ENCODE assay signal across 7 cellular contexts in the genomic region with DNA sequence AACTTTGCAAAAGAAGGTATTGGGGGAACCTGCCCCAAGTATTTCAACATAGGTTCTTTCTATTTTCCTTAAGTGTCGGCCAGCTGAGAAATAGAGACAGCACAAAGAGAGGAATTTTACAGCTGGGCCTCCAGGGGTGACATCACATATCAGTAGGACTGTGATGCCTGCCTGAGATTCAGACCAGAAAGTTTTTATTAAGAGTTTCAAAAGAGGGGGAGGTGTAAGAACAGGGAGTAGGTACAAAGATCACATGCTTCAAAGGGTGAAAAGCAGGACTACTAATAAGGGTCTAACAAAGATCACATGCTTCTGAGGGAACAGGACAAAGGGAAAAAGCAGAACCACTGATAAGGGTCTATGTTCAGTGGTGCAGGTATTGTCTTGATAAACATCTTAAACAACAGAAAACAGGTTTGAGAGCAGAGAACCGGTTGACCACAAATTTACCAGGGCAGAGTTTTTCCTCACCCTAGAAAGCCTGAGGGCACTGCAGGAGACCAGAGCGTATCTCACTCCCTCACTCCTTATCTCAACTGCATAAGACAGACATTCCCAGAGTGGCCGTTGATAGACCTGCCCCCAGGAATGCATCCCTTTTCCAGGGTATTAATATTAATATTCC. TPM values are rescaled to one million over a fixed set of nuclear protein-coding genes. Genes with fewer than 3 reads are reported as not detected.
A peak's percentile ranks its signal among the peaks of the same experiment; 100 is the strongest.
DNase-seq lines count a peak whose midpoint lies in the region; ATAC-seq, FAIRE-seq and TF ChIP-seq lines count a peak whose summit lies in the region.
"Not testable (repeated sequence)": the region's sequence is repeated elsewhere in the genome, so short reads cannot be mapped to it uniquely, and the experiment has no call there.

No MANE protein-coding gene starts in this region.

- H3K9me3 ChIP-seq in HepG2 (ENCODE audit: low read length): not testable (repeated sequence)

- peaks cover 48% of the 10 kb centered on the region for H3K79me2 ChIP-seq in HepG2 (ENCODE audit: insufficient read depth, low read length)

- TF ChIP-seq EP300 in HepG2 (IDR thresholded peaks at IDR 0.05; ENCODE audit: low read depth in 2 of 2, low read length in 2 of 2): 0 out of 4 replicates have a peak, but pooled peaks of 1 of the 2 experiments have one; percentile 31
- TF ChIP-seq EP300 in HepG2 (CRISPR knock-in tag; IDR thresholded peaks at IDR 0.05; ENCODE audit: borderline replicate concordance): not testable (repeated sequence)

- H3K4me3 Mint-ChIP-seq in activated CD4-positive, alpha-beta T cell treated with anti-CD3 and anti-CD28 coated beads, Interleukin-2, amount 10 ng/mL, durations not matched to agents 7 days and 5 days; nephron; progenitor cell of endocrine pancreas (ENCODE audit: low read depth): not testable (repeated sequence)

- not testable (repeated sequence) for H3K27me3 Mint-ChIP-seq in activated CD4-positive, alpha-beta T cell treated with anti-CD3 and anti-CD28 coated beads, Interleukin-2, amount 10 ng/mL, durations not matched to agents 7 days and 5 days; nephron (ENCODE audit: low read depth); progenitor cell of endocrine pancreas

- not testable (repeated sequence) for H3K36me3 ChIP-seq in HepG2 (replicated peaks in 1 of 2; ENCODE audit: control insufficient read depth in 1 of 2, insufficient read depth in 2 of 2, low read length in 2 of 2)

- not testable (repeated sequence) for H3K4me3 ChIP-seq in HepG2 (replicated peaks in 1 of 3; ENCODE audit: insufficient read depth in 1 of 3, low read depth in 2 of 3, low read length in 3 of 3)

- not testable (repeated sequence) for ATAC-seq in HepG2

- H3K36me3 Mint-ChIP-seq in activated CD4-positive, alpha-beta T cell treated with anti-CD3 and anti-CD28 coated beads, Interleukin-2, amount 10 ng/mL, durations not matched to agents 7 days and 5 days (ENCODE audit: low read depth): not testable (repeated sequence)
- H3K36me3 Mint-ChIP-seq in nephron (ENCODE audit: low read depth) (peaks cover 68% of the 10 kb centered on the region), progenitor cell of endocrine pancreas (ENCODE audit: insufficient read depth) (peaks cover 25% of the 10 kb centered on the region)

- peak; percentile 72 for DNase-seq in ELF-1 (ENCODE audit: low read depth, low spot score)
- DNase-seq in KBM-7: peak; percentile 20
- peak; percentile 33 for DNase-seq in OCI-M1 (lab: John Stamatoyannopoulos, UW)
- DNase-seq in activated CD4-positive, alpha-beta T cell treated with anti-CD3 and anti-CD28 coated beads, Interleukin-2, amount 10 ng/mL, durations not matched to agents 7 days and 5 days; progenitor cell of endocrine pancreas (ENCODE audit: low spot score, unreplicated experiment): not testable (repeated sequence)
- peak; percentile 79 for DNase-seq in HepG2 (ENCODE audit: low spot score)

- not testable (repeated sequence) for TF ChIP-seq POLR2A in HepG2 (IDR thresholded peaks at IDR 0.05; ENCODE audit: insufficient read depth in 1 of 2, low read depth in 2 of 2, low read length in 2 of 2)

- not testable (repeated sequence) for TF ChIP-seq CTCF in HepG2 (CRISPR knock-in tag; IDR thresholded peaks at IDR 0.05); nephron (IDR thresholded peaks at IDR 0.05; ENCODE audit: unreplicated experiment in 3 of 3); progenitor cell of endocrine pancreas (IDR thresholded peaks at IDR 0.05; ENCODE audit: unreplicated experiment)

- BruUV-seq in HepG2 (replicated peaks; lab: Mats Ljungman, UMichigan): not testable (repeated sequence)

- TF ChIP-seq RAD21 in HepG2 (CRISPR knock-in tag; IDR thresholded peaks at IDR 0.05): not testable (repeated sequence)

- in situ Hi-C loops in KBM-7 (cut with MboI; ENCODE audit: low pct_unique_long_range_greater_than_20kb, low sequenced_read_pairs); HepG2 (cut with HindIII; ENCODE audit: extremely low pct_ligation_motif_present, low pct_unique_long_range_greater_than_20kb): not testable (repeated sequence)

- peaks cover 82% of the 10 kb centered on the region for H3K4me1 ChIP-seq in HepG2 (ENCODE audit: insufficient read depth, low read length)

- not testable (repeated sequence) for H3K9ac ChIP-seq in HepG2 (ENCODE audit: insufficient read depth, low read depth, low read length)

- CTCF ChIA-PET in activated CD4-positive, alpha-beta T cell treated with anti-CD3 and anti-CD28 coated beads, Interleukin-2, amount 10 ng/mL, durations not matched to agents 7 days and 5 days (lab: Charles Lee); HepG2 (lab: Yijun Ruan, JAX; ENCODE audit: low intra/inter-chr PET ratio, low total read pairs): not testable (repeated sequence)

- not testable (repeated sequence) for FAIRE-seq in HepG2 (lab: Jason Lieb, UNC)

- not testable (repeated sequence) for H4K20me1 ChIP-seq in HepG2 (ENCODE audit: insufficient read depth, low read length)

- H3K27ac ChIP-seq in HepG2 (ENCODE audit: extremely low read length, insufficient read depth, low read length): peak overlapping the region; percentile 63

- intact Hi-C loops in HepG2 (cut with micrococcal nuclease; ENCODE audit: unreplicated experiment): not testable (repeated sequence)

- H3K27ac Mint-ChIP-seq in activated CD4-positive, alpha-beta T cell treated with anti-CD3 and anti-CD28 coated beads, Interleukin-2, amount 10 ng/mL, durations not matched to agents 7 days and 5 days: peak overlapping the region; percentile 57
- peak overlapping the region in 2 of 3 experiments; percentile 70 to 87 for H3K27ac Mint-ChIP-seq in nephron
- H3K27ac Mint-ChIP-seq in progenitor cell of endocrine pancreas: peak overlapping the region; percentile 19

- 50% methylated on average over 4 of the region's 4 CpGs for WGBS in HepG2 (ENCODE audit: low lambda C conversion rate)

- peak overlapping the region; percentile 39; the same call in 1 of the 2 replicates for H3K4me2 ChIP-seq in HepG2 (ENCODE audit: low read depth, low read length)

- H2AFZ ChIP-seq in HepG2 (ENCODE audit: low read length): not testable (repeated sequence)

- POLR2A ChIA-PET in activated CD4-positive, alpha-beta T cell treated with anti-CD3 and anti-CD28 coated beads, Interleukin-2, amount 10 ng/mL, durations not matched to agents 7 days and 5 days (lab: Charles Lee): not testable (repeated sequence)
- POLR2A ChIA-PET in HepG2 (lab: Yijun Ruan, JAX): interaction anchor here (0.8 to 1.1 kb wide), 2 partner anchors 12 to 13 kb away, joined by 3 to 6 read pairs; partner anchors contain the start of gene HSDL2

- H3K27me3 ChIP-seq in HepG2 (ENCODE audit: control insufficient read depth in 1 of 2, insufficient read depth in 2 of 2, low read length in 2 of 2): not testable (repeated sequence)

- not testable (repeated sequence) for H3K4me1 Mint-ChIP-seq in activated CD4-positive, alpha-beta T cell treated with anti-CD3 and anti-CD28 coated beads, Interleukin-2, amount 10 ng/mL, durations not matched to agents 7 days and 5 days; nephron; progenitor cell of endocrine pancreas (ENCODE audit: low read depth)

- not testable (repeated sequence) for H3K9me3 Mint-ChIP-seq in activated CD4-positive, alpha-beta T cell treated with anti-CD3 and anti-CD28 coated beads, Interleukin-2, amount 10 ng/mL, durations not matched to agents 7 days and 5 days; progenitor cell of endocrine pancreas (ENCODE audit: low read depth)
- peaks cover 35% of the 10 kb centered on the region for H3K9me3 Mint-ChIP-seq in nephron

RNA-seq across cellular contexts. Expression of gene HSDL2, which starts 12.1 kb away (rescaled TPM):
- total RNA-seq in activated CD4-positive, alpha-beta T cell treated with anti-CD3 and anti-CD28 coated beads, Interleukin-2, amount 10 ng/mL, durations not matched to agents 7 days and 5 days: 10 to 100 TPM; 18.4 to 24.1 TPM
- total RNA-seq in HepG2 (2016; rRNA removed; fragmentation: Illumina TruSeq; extraction: Trizol) (55.3 and 76.3 TPM in 2 replicates), progenitor cell of endocrine pancreas (25.9 and 27.8 TPM in 2 replicates)
- total RNA-seq in HepG2 (2016; cell fraction: cytosol; rRNA removed; fragmentation: Illumina TruSeq; extraction: Trizol; ENCODE audit: low read depth): 26.8 and 28.8 TPM in 2 replicates
- 57.7 and 86.7 TPM in 2 replicates for total RNA-seq in HepG2 (2016; cell fraction: insoluble cytoplasmic fraction; rRNA removed; fragmentation: Illumina TruSeq; extraction: Trizol)
- total RNA-seq in HepG2 (2016; cell fraction: membrane; rRNA removed; fragmentation: Illumina TruSeq; extraction: Trizol): 36.5 and 40.1 TPM in 2 replicates
- 32.2 and 40.4 TPM in 2 replicates for total RNA-seq in HepG2 (2016; cell fraction: nucleus; rRNA removed; fragmentation: Illumina TruSeq; extraction: Trizol)
- 57.7 and 80.2 TPM in 2 replicates for polyA plus RNA-seq in HepG2 (2011; rRNA removed)
- 36.9 and 43.5 TPM in 2 replicates for polyA plus RNA-seq in HepG2 (2011; cell fraction: cytosol; rRNA removed)
- 22.2 and 23.4 TPM in 2 replicates for polyA plus RNA-seq in HepG2 (2011; cell fraction: nucleus; rRNA removed)
- polyA plus RNA-seq in HepG2 (2012): 47.7 and 65.1 TPM in 2 replicates
- polyA plus RNA-seq in HepG2 (2016; cell fraction: cytosol; fragmentation: Illumina TruSeq; extraction: Trizol; ENCODE audit: low read depth): 18.6 and 21.0 TPM in 2 replicates
- polyA plus RNA-seq in HepG2 (2016; cell fraction: insoluble cytoplasmic fraction; fragmentation: Illumina TruSeq; extraction: Trizol; ENCODE audit: low read depth): 69.6 and 82.4 TPM in 2 replicates
- polyA plus RNA-seq in HepG2 (2016; cell fraction: membrane; fragmentation: Illumina TruSeq; extraction: Trizol; ENCODE audit: low read depth): 26.5 and 28.6 TPM in 2 replicates
- polyA plus RNA-seq in HepG2 (2016; cell fraction: nucleus; fragmentation: Illumina TruSeq; extraction: Trizol; ENCODE audit: insufficient read depth, low read depth): 38.5 and 39.3 TPM in 2 replicates
- polyA minus RNA-seq in HepG2 (2011; rRNA and poly(A)+ RNA removed; ENCODE audit: low replicate concordance): 28.6 and 43.8 TPM in 2 replicates
- 58.9 and 62.7 TPM in 2 replicates for polyA minus RNA-seq in HepG2 (2011; cell fraction: cytosol; rRNA and poly(A)+ RNA removed)
- polyA minus RNA-seq in HepG2 (2011; cell fraction: nucleus; rRNA and poly(A)+ RNA removed): 66.0 and 70.4 TPM in 2 replicates

RNA-seq across cellular contexts. Expression of gene PTBP3, which starts 58.6 kb away (rescaled TPM):
- 100 to 1,000 TPM; 147 to 231 TPM for total RNA-seq in activated CD4-positive, alpha-beta T cell treated with anti-CD3 and anti-CD28 coated beads, Interleukin-2, amount 10 ng/mL, durations not matched to agents 7 days and 5 days
- total RNA-seq in HepG2 (2016; rRNA removed; fragmentation: Illumina TruSeq; extraction: Trizol) (52.8 and 79.5 TPM in 2 replicates), progenitor cell of endocrine pancreas (67.1 and 72.8 TPM in 2 replicates)
- 116 and 122 TPM in 2 replicates for total RNA-seq in HepG2 (2016; cell fraction: cytosol; rRNA removed; fragmentation: Illumina TruSeq; extraction: Trizol; ENCODE audit: low read depth)
- total RNA-seq in HepG2 (2016; cell fraction: insoluble cytoplasmic fraction; rRNA removed; fragmentation: Illumina TruSeq; extraction: Trizol): 55.6 and 78.0 TPM in 2 replicates
- total RNA-seq in HepG2 (2016; cell fraction: membrane; rRNA removed; fragmentation: Illumina TruSeq; extraction: Trizol): 44.6 and 47.8 TPM in 2 replicates
- 33.0 and 35.9 TPM in 2 replicates for total RNA-seq in HepG2 (2016; cell fraction: nucleus; rRNA removed; fragmentation: Illumina TruSeq; extraction: Trizol)
- polyA plus RNA-seq in HepG2 (2011; rRNA removed): 35.6 and 61.1 TPM in 2 replicates
- 23.4 and 43.1 TPM in 2 replicates for polyA plus RNA-seq in HepG2 (2011; cell fraction: cytosol; rRNA removed)
- 33.0 and 38.2 TPM in 2 replicates for polyA plus RNA-seq in HepG2 (2011; cell fraction: nucleus; rRNA removed)
- 20.2 and 22.4 TPM in 2 replicates for polyA plus RNA-seq in HepG2 (2012)
- 2.3 and 2.6 TPM in 2 replicates for polyA plus RNA-seq in HepG2 (2016; cell fraction: cytosol; fragmentation: Illumina TruSeq; extraction: Trizol; ENCODE audit: low read depth)
- 67.1 and 71.0 TPM in 2 replicates for polyA plus RNA-seq in HepG2 (2016; cell fraction: insoluble cytoplasmic fraction; fragmentation: Illumina TruSeq; extraction: Trizol; ENCODE audit: low read depth)
- polyA plus RNA-seq in HepG2 (2016; cell fraction: membrane; fragmentation: Illumina TruSeq; extraction: Trizol; ENCODE audit: low read depth): 10.9 and 11.4 TPM in 2 replicates
- polyA plus RNA-seq in HepG2 (2016; cell fraction: nucleus; fragmentation: Illumina TruSeq; extraction: Trizol; ENCODE audit: insufficient read depth, low read depth): 30.4 TPM in 2 replicates
- 104 and 144 TPM in 2 replicates for polyA minus RNA-seq in HepG2 (2011; rRNA and poly(A)+ RNA removed; ENCODE audit: low replicate concordance)
- 55.4 and 66.1 TPM in 2 replicates for polyA minus RNA-seq in HepG2 (2011; cell fraction: cytosol; rRNA and poly(A)+ RNA removed)
- polyA minus RNA-seq in HepG2 (2011; cell fraction: nucleus; rRNA and poly(A)+ RNA removed): 44.7 and 50.8 TPM in 2 replicates

Comparison
In these comparisons a context has a peak if more than half of its experiments do, and no peak if none do; other contexts are left out.
1. H3K27ac Mint-ChIP-seq: peak in every context shown above with its lines; median percentile 78 in nephron; 57 in activated CD4-positive, alpha-beta T cell treated with anti-CD3 and anti-CD28 coated beads, Interleukin-2, amount 10 ng/mL, durations not matched to agents 7 days and 5 days; 19 in progenitor cell of endocrine pancreas.